14 cellular contexts compared by ENCODE assay signal in the genomic region with DNA sequence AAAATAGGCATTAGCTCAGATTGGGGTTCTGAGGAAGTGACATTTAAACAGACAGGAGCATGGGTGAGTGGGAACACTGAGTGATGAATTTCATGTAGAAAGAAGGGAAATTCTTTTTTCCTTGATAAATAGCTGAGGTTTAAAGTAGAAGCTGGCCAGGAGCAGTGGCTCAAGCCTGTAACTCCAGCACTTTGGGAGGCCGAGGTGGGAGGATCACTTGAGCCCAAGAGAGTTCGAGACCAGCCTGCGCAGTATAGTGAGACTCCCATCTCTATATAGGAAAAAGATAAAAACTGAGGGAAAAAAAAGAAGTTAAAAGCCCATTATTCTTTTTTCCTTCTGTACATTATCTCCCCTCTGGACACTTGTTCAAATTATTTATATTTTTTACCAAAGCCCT. TPM values are rescaled to one million over a fixed set of nuclear protein-coding genes. Genes with fewer than 3 reads are reported as not detected.
DNase-seq lines count a peak whose midpoint lies in the region; ATAC-seq, FAIRE-seq and TF ChIP-seq lines count a peak whose summit lies in the region.
"Had no signal": no experiment of that assay in that cellular context is flagged by ENCODE, and none has a peak within 500 bp of the region (broad histone marks: within the 10 kb centered on the region; RNA-seq: fewer than 3 reads in every experiment).

No MANE protein-coding gene starts in this region.

- CTCF ChIA-PET in CD4-positive, alpha-beta memory T cell (lab: Charles Lee; ENCODE audit: partially characterized antibody) = interaction anchor here (1.1 kb wide), 1 partner anchor 45 kb away, joined by 3 read pairs; no protein-coding TSS in a partner anchor

- POLR2A ChIA-PET in CD4-positive, alpha-beta memory T cell (lab: Charles Lee; ENCODE audit: partially characterized antibody) = interaction anchor here (0.9 to 13.4 kb wide), 8 partner anchors 9 to 262 kb away, joined by 3 to 250 read pairs (median 4); a partner anchor contains a TSS

- peak overlapping the region; percentile 82 to 99 (median 95) for H3K27ac Mint-ChIP-seq in CD4-positive, alpha-beta memory T cell
- H3K27ac Mint-ChIP-seq in astrocyte (ENCODE audit: unreplicated experiment) (peak overlapping the region; percentile 75), neural crest cell (ENCODE audit: unreplicated experiment) (no peak overlapping the region)

- H3K27me3 ChIP-seq in CD4-positive, alpha-beta memory T cell (ENCODE audit: insufficient read depth, low read length) = no peaks in the 10 kb centered on the region
- no peaks in the 10 kb centered on the region for H3K27me3 ChIP-seq in Karpas-422 (ENCODE audit: low read length)
- H3K27me3 ChIP-seq in astrocyte (ENCODE audit: insufficient read depth, low read length) = no peaks in the 10 kb centered on the region
- H3K27me3 ChIP-seq: MG63, tibial artery had no signal

- peaks cover 61 to 96% (median 75%) of the 10 kb centered on the region in 4 donors for H3K4me1 Mint-ChIP-seq in CD4-positive, alpha-beta memory T cell
- H3K4me1 Mint-ChIP-seq in astrocyte (ENCODE audit: low read depth, unreplicated experiment) (peaks cover 50% of the 10 kb centered on the region), neural crest cell (peaks cover 76% of the 10 kb centered on the region)

- no peaks in the 10 kb centered on the region for H3K9me3 ChIP-seq in CD4-positive, alpha-beta memory T cell (ENCODE audit: control insufficient read depth in 1 of 2, low read length in 2 of 2)
- no peaks in the 10 kb centered on the region for H3K9me3 ChIP-seq in Karpas-422 (ENCODE audit: low read length)
- no peaks in the 10 kb centered on the region for H3K9me3 ChIP-seq in astrocyte (ENCODE audit: insufficient read depth, low read depth, low read length)
- H3K9me3 ChIP-seq: MG63, tibial artery had no signal

- H3K9ac ChIP-seq in Karpas-422 (ENCODE audit: low read length) (peak overlapping the region; percentile 93; the same call in 1 of the 2 replicates), astrocyte (ENCODE audit: low read length) (no peak overlapping the region)

- TF ChIP-seq CTCF in astrocyte (IDR thresholded peaks at IDR 0.05; ENCODE audit: insufficient read depth, low read depth, low read length) (no peak), neural crest cell (conservative IDR thresholded peaks at IDR 0.05) (no peak)

- peaks cover 80% of the 10 kb centered on the region for H3K4me1 ChIP-seq in CD4-positive, alpha-beta memory T cell (ENCODE audit: insufficient read depth, low read length)
- peaks cover 89% of the 10 kb centered on the region for H3K4me1 ChIP-seq in Karpas-422 (ENCODE audit: low read length)
- H3K4me1 ChIP-seq in astrocyte (ENCODE audit: insufficient read depth, low read length) = peaks cover 38% of the 10 kb centered on the region

- ATAC-seq in HG03045 (IDR thresholded peaks at IDR 0.05; ENCODE audit: unreplicated experiment) (no peak), GM18517 (IDR thresholded peaks at IDR 0.05; ENCODE audit: unreplicated experiment) (no peak)

- peaks cover 26 to 48% of the 10 kb centered on the region in 2 donors for H3K36me3 Mint-ChIP-seq in CD4-positive, alpha-beta memory T cell
- H3K36me3 Mint-ChIP-seq in astrocyte (ENCODE audit: low read depth, unreplicated experiment) (peaks cover 6% of the 10 kb centered on the region), neural crest cell (ENCODE audit: low read depth) (peaks cover 7% of the 10 kb centered on the region)

- H3K27ac ChIP-seq in CD4-positive, alpha-beta memory T cell (ENCODE audit: low read depth, low read length) = peak overlapping the region; percentile 100
- H3K27ac ChIP-seq in Karpas-422 (ENCODE audit: low read length) (peak overlapping the region; percentile 31; the same call in 1 of the 2 replicates), astrocyte (ENCODE audit: low read depth, low read length) (no peak overlapping the region)
- H3K27ac ChIP-seq: tibial artery had no signal

- H3K4me3 Mint-ChIP-seq in CD4-positive, alpha-beta memory T cell = peak overlapping the region; percentile 70 to 100 (median 94)
- H3K4me3 Mint-ChIP-seq in astrocyte (ENCODE audit: unreplicated experiment) (peak overlapping the region; percentile 23), neural crest cell (peak overlapping the region; percentile 96)

- no peaks in the 10 kb centered on the region for H3K27me3 Mint-ChIP-seq in CD4-positive, alpha-beta memory T cell
- H3K27me3 Mint-ChIP-seq in astrocyte (ENCODE audit: low read depth, unreplicated experiment) (no peaks in the 10 kb centered on the region), neural crest cell (ENCODE audit: low read depth) (peaks cover 3% of the 10 kb centered on the region)

- no peak for FAIRE-seq in astrocyte (lab: Jason Lieb, UNC)
- FAIRE-seq: H54 had no signal

- H3K79me2 ChIP-seq in Karpas-422 (ENCODE audit: low read length) = peaks cover 98% of the 10 kb centered on the region
- peaks cover 97% of the 10 kb centered on the region for H3K79me2 ChIP-seq in astrocyte (ENCODE audit: insufficient read depth, low read length)

- H2AFZ ChIP-seq in Karpas-422 (ENCODE audit: low read length) (no peak overlapping the region), astrocyte (ENCODE audit: low read depth, low read length) (no peak overlapping the region)

- H3K4me3 ChIP-seq in CD4-positive, alpha-beta memory T cell (ENCODE audit: low read length in 2 of 2) = no peak overlapping the region
- peak overlapping the region; percentile 90; the same call in 1 of the 2 replicates for H3K4me3 ChIP-seq in Karpas-422 (ENCODE audit: low read length)
- no peak overlapping the region for H3K4me3 ChIP-seq in astrocyte (ENCODE audit: insufficient read depth, low read depth, low read length)
- H3K4me3 ChIP-seq: MG63, tibial artery had no signal

- H4K20me1 ChIP-seq in Karpas-422 (ENCODE audit: insufficient read depth, low read depth, low read length) (peaks cover 72% of the 10 kb centered on the region), astrocyte (ENCODE audit: insufficient read depth, low read length) (peaks cover 92% of the 10 kb centered on the region)

- H3K9me3 Mint-ChIP-seq in CD4-positive, alpha-beta memory T cell = peaks cover 0 to 2% (median 0%) of the 10 kb centered on the region in 8 donors
- H3K9me3 Mint-ChIP-seq in astrocyte (ENCODE audit: unreplicated experiment) (no peaks in the 10 kb centered on the region), neural crest cell (no peaks in the 10 kb centered on the region)

- intact Hi-C loops in CD4-positive, alpha-beta memory T cell (cut with micrococcal nuclease) = no loop called here

- peak overlapping the region; percentile 80 for H3K4me2 ChIP-seq in Karpas-422 (ENCODE audit: low read depth, low read length, poor library complexity, severe bottlenecking)
- peak overlapping the region; percentile 5 for H3K4me2 ChIP-seq in astrocyte (ENCODE audit: low read length)

- H3K36me3 ChIP-seq in CD4-positive, alpha-beta memory T cell (ENCODE audit: insufficient read depth, low read length) = no peaks in the 10 kb centered on the region
- peaks cover 39% of the 10 kb centered on the region for H3K36me3 ChIP-seq in Karpas-422 (ENCODE audit: insufficient read depth, low read length)
- H3K36me3 ChIP-seq in astrocyte (ENCODE audit: insufficient read depth, low read length) = peaks cover 6% of the 10 kb centered on the region

- no peaks in the 10 kb centered on the region for H3K9me2 ChIP-seq in Karpas-422 (replicated peaks; ENCODE audit: insufficient read depth, low read length)

- DNase-seq in CD4-positive, alpha-beta memory T cell = no peak
- DNase-seq in Karpas-422 (no peak), astrocyte (ENCODE audit: low read depth) (no peak), neural crest cell (ENCODE audit: low read depth, low spot score) (no peak), globus pallidus (ENCODE audit: low spot score) (no peak), SKM-1 treated with dmso at 0.1 percent for 144 hours (lab: John Stamatoyannopoulos, UW; ENCODE audit: unreplicated experiment) (no peak)
- DNase-seq: amniotic stem cell, MG63, nucleus accumbens, tibial artery had no signal

RNA-seq across cellular contexts. Expression of a gene that starts 9.1 kb away (rescaled TPM):
- 100 to 1,000 TPM; 204 to 206 TPM for total RNA-seq in CD4-positive, alpha-beta memory T cell
- 100 to 1,000 TPM; 242 to 296 TPM for polyA plus RNA-seq in CD4-positive, alpha-beta memory T cell
- total RNA-seq in Karpas-422 (2014; rRNA removed; shearing (Covaris generic); ENCODE audit: low replicate concordance) = 160 and 269 TPM in 2 replicates
- total RNA-seq in astrocyte = 143 and 151 TPM in 2 replicates
- 284 and 292 TPM in 2 replicates for total RNA-seq in neural crest cell

RNA-seq across cellular contexts. Expression of a gene that starts 28.5 kb away (rescaled TPM):
- not detected for total RNA-seq in CD4-positive, alpha-beta memory T cell
- polyA plus RNA-seq in CD4-positive, alpha-beta memory T cell = not detected
- total RNA-seq in Karpas-422 (2014; rRNA removed; shearing (Covaris generic); ENCODE audit: low replicate concordance) = not detected in 2 replicates
- total RNA-seq in astrocyte (not detected in 2 replicates), neural crest cell (not detected in 2 replicates)
- total RNA-seq: epithelial cell of proximal tubule had no signal

RNA-seq across cellular contexts. Expression of a gene that starts 37.0 kb away (rescaled TPM):
- total RNA-seq in CD4-positive, alpha-beta memory T cell = 1 to 10 TPM; 3.1 to 5.6 TPM
- polyA plus RNA-seq in CD4-positive, alpha-beta memory T cell = 1 to 10 TPM; 4.8 to 7.7 TPM
- 11.5 and 11.8 TPM in 2 replicates for total RNA-seq in Karpas-422 (2014; rRNA removed; shearing (Covaris generic); ENCODE audit: low replicate concordance)
- 2.6 and 2.8 TPM in 2 replicates for total RNA-seq in astrocyte
- total RNA-seq in neural crest cell = 3.8 and 4.3 TPM in 2 replicates

Comparison
In these comparisons a context has a peak if more than half of its experiments do, and no peak if none do; other contexts are left out.
1. H3K4me3 Mint-ChIP-seq: peak in every context shown above with its lines; median percentile 96 in neural crest cell; 94 in CD4-positive, alpha-beta memory T cell; 23 in astrocyte.